In the genomic region with DNA sequence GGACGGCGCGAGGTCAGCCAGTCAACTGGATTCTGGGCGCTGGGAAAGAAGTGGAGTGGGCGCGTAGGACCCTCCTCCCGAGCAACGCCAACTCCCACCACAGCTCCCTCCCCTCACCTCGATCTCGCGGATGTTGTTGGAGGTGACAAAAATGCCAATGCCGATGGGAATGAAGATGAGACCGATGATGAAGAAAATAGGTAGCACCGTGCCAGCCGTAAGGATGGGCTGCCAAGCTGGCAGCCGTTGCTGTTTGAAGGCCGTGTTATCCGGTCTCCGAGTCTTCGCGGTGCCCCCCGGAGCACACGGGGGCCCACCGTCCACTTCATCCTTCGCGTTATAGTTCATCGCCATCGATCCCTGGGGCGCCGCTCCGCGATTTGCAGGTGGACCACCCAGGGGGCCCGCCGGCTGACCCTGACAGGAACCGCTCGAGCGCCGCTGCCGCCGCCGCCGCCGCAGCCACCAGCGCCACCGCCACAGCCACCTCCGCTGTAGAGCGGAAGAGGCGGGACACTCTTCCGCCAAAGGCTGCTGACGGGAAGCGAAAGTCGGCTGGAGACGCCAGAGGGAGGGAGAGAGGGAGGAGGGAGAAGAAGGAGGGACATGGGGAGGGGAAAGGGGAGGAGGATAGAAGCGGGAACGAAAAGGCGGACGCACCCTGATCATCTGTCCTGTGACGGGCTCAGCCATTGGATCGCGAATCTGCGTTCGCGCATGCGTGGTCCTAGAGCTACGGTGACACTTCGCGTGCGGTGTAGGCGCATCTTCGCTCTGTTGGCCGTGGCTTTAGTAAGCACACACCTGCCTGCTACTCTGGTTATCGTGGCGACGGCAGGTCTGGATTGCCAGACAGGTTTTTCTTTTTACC, we compare ENCODE assay signal across 1 cellular context.
TF ChIP-seq lines count a peak whose summit lies in the region.

A gene (minus strand): TSS at position 508 of the 871 bp plus-strand sequence. CDS start 154 bp downstream, at position 354.

TF ChIP-seq in SK-N-SH, 30 proteins besides CTCF, POLR2A, EP300 and RAD21 (continued from another document):
- TF ChIP-seq, protein P1, sequence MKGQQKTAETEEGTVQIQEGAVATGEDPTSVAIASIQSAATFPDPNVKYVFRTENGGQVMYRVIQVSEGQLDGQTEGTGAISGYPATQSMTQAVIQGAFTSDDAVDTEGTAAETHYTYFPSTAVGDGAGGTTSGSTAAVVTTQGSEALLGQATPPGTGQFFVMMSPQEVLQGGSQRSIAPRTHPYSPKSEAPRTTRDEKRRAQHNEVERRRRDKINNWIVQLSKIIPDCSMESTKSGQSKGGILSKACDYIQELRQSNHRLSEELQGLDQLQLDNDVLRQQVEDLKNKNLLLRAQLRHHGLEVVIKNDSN (IDR thresholded peaks at IDR 0.05; ENCODE audit: borderline replicate concordance, low read depth), result peak; percentile 88; the same call in 1 of the 2 replicates
- TF ChIP-seq FOXJ3 (CRISPR knock-in tag; IDR thresholded peaks at IDR 0.05) (no peak), POLR2AphosphoS5 (IDR thresholded peaks at IDR 0.05; ENCODE audit: low read depth, low read length) (peak; percentile 87), RCOR1 (IDR thresholded peaks at IDR 0.05; ENCODE audit: low read length) (no peak), NRF1 (IDR thresholded peaks at IDR 0.05; ENCODE audit: low read depth, low read length) (peak; percentile 54; the same call in 1 of the 2 replicates), ELF1 (IDR thresholded peaks at IDR 0.05) (peak; percentile 63), SMC3 (IDR thresholded peaks at IDR 0.05; ENCODE audit: low read depth, low read length) (no peak), EZH2phosphoT487 (IDR thresholded peaks at IDR 0.05; ENCODE audit: borderline replicate concordance, low read depth) (no peak), RFX5 (IDR thresholded peaks at IDR 0.05; ENCODE audit: low read length) (no peak), TAF1 (IDR thresholded peaks at IDR 0.05; ENCODE audit: borderline replicate concordance, low read depth, low read length) (peak; percentile 34; the same call in 1 of the 2 replicates), GATA2 (CRISPR knock-in tag; IDR thresholded peaks at IDR 0.05) (no peak), MEF2A (IDR thresholded peaks at IDR 0.05; ENCODE audit: borderline replicate concordance, low read depth) (no peak), CHD2 (IDR thresholded peaks at IDR 0.05; ENCODE audit: low read length, partially characterized antibody) (peak; percentile 42), FOXM1 (IDR thresholded peaks at IDR 0.05; ENCODE audit: low read depth) (no peak), TEAD4 (IDR thresholded peaks at IDR 0.05; ENCODE audit: borderline replicate concordance, insufficient read depth) (no peak), NFIC (IDR thresholded peaks at IDR 0.05; ENCODE audit: borderline replicate concordance) (0 out of 2 replicates have a peak, but pooled peaks have one; percentile 12), YY1 (IDR thresholded peaks at IDR 0.05; ENCODE audit: low read depth) (no peak), SIN3A (IDR thresholded peaks at IDR 0.05; ENCODE audit: borderline replicate concordance, low read depth, low read length) (peak; percentile 68; the same call in 1 of the 2 replicates), TCF12 (IDR thresholded peaks at IDR 0.05) (no peak)
- TF ChIP-seq, protein P2, sequence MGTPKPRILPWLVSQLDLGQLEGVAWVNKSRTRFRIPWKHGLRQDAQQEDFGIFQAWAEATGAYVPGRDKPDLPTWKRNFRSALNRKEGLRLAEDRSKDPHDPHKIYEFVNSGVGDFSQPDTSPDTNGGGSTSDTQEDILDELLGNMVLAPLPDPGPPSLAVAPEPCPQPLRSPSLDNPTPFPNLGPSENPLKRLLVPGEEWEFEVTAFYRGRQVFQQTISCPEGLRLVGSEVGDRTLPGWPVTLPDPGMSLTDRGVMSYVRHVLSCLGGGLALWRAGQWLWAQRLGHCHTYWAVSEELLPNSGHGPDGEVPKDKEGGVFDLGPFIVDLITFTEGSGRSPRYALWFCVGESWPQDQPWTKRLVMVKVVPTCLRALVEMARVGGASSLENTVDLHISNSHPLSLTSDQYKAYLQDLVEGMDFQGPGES (IDR thresholded peaks at IDR 0.05; ENCODE audit: low read depth, low read length), result no peak
- TF ChIP-seq, protein P3, sequence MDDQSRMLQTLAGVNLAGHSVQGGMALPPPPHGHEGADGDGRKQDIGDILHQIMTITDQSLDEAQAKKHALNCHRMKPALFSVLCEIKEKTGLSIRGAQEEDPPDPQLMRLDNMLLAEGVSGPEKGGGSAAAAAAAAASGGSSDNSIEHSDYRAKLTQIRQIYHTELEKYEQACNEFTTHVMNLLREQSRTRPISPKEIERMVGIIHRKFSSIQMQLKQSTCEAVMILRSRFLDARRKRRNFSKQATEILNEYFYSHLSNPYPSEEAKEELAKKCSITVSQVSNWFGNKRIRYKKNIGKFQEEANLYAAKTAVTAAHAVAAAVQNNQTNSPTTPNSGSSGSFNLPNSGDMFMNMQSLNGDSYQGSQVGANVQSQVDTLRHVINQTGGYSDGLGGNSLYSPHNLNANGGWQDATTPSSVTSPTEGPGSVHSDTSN (IDR thresholded peaks at IDR 0.05), result peak; percentile 2; the same call in 1 of the 2 replicates
- TF ChIP-seq, protein P4, sequence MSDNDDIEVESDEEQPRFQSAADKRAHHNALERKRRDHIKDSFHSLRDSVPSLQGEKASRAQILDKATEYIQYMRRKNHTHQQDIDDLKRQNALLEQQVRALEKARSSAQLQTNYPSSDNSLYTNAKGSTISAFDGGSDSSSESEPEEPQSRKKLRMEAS (IDR thresholded peaks at IDR 0.05; ENCODE audit: low read depth), result peak; percentile 86
